7 cellular contexts compared by ENCODE assay signal in genomic region chr19:16896913-16897571, GRCh38. TPM values are rescaled to one million over a fixed set of nuclear protein-coding genes. Genes with fewer than 3 reads are reported as not detected.
DNase-seq lines count a peak whose midpoint lies in the region; ATAC-seq and TF ChIP-seq lines count a peak whose summit lies in the region.

No MANE protein-coding gene starts in this region.

- DNase-seq in Right ventricle myocardium superior (peak; percentile 96), osteoblast (ENCODE audit: insufficient read length, low spot score, missing footprints) (peak; percentile 99), suprapubic skin (ENCODE audit: low spot score in 2 of 2) (peak; percentile 96 to 97)

- H3K79me2 ChIP-seq in osteoblast (ENCODE audit: insufficient read depth, low read length): no peaks in the 10 kb centered on the region

- TF ChIP-seq EP300 in suprapubic skin (IDR thresholded peaks at IDR 0.05): no peak

- peak; percentile 44 for ATAC-seq in GM19025 (IDR thresholded peaks at IDR 0.05; ENCODE audit: low read depth, unreplicated experiment)
- peak; percentile 55 for ATAC-seq in HG03439 (IDR thresholded peaks at IDR 0.05; ENCODE audit: unreplicated experiment)
- peak; percentile 93 for ATAC-seq in SK-N-SH treated with all-trans-retinoic acid at 6 μM for 48 hours
- peak; percentile 93 for ATAC-seq in Right ventricle myocardium superior (ENCODE audit: poor library complexity)

- H3K9me3 Mint-ChIP-seq in activated naive CD8-positive, alpha-beta T cell (ENCODE audit: low read depth): no peaks in the 10 kb centered on the region

- H3K27ac Mint-ChIP-seq in activated naive CD8-positive, alpha-beta T cell: no peak overlapping the region

- H3K9me3 ChIP-seq in osteoblast (ENCODE audit: low read depth, low read length) (no peaks in the 10 kb centered on the region), suprapubic skin (no peaks in the 10 kb centered on the region)

- H3K4me2 ChIP-seq in osteoblast (ENCODE audit: insufficient read depth, low read length): peak overlapping the region; percentile 63

- H3K27ac ChIP-seq in osteoblast (ENCODE audit: low read depth, low read length): no peak overlapping the region
- peak overlapping the region; percentile 78 for H3K27ac ChIP-seq in suprapubic skin

- H3K4me3 ChIP-seq in osteoblast (ENCODE audit: insufficient read depth, low read length) (peak overlapping the region; percentile 68), suprapubic skin (peak overlapping the region; percentile 70)

- 4% methylated on average over 43 of the region's 46 CpGs for WGBS in suprapubic skin

- H2AFZ ChIP-seq in osteoblast (ENCODE audit: low read length): peak overlapping the region; percentile 29

- peak overlapping the region; percentile 60 for H3K4me3 Mint-ChIP-seq in activated naive CD8-positive, alpha-beta T cell

- no peak for TF ChIP-seq POLR2A in suprapubic skin (IDR thresholded peaks at IDR 0.05)

- H3K27me3 ChIP-seq in osteoblast (ENCODE audit: insufficient read depth, low read length) (peaks cover 2% of the 10 kb centered on the region), suprapubic skin (no peaks in the 10 kb centered on the region)

- no peaks in the 10 kb centered on the region for H3K36me3 ChIP-seq in osteoblast (ENCODE audit: insufficient read depth, low read length)
- no peaks in the 10 kb centered on the region for H3K36me3 ChIP-seq in suprapubic skin

- H4K20me1 ChIP-seq in osteoblast (ENCODE audit: insufficient read depth, low read length): no peaks in the 10 kb centered on the region

- no peaks in the 10 kb centered on the region for H3K36me3 Mint-ChIP-seq in activated naive CD8-positive, alpha-beta T cell

- no peak for TF ChIP-seq CTCF in osteoblast (IDR thresholded peaks at IDR 0.05; ENCODE audit: extremely low read depth, low read depth, low read length)
- TF ChIP-seq CTCF in suprapubic skin (IDR thresholded peaks at IDR 0.05): no peak

- no peaks in the 10 kb centered on the region for H3K27me3 Mint-ChIP-seq in activated naive CD8-positive, alpha-beta T cell

- peaks cover 39% of the 10 kb centered on the region for H3K4me1 Mint-ChIP-seq in activated naive CD8-positive, alpha-beta T cell (ENCODE audit: low read depth)

- H3K4me1 ChIP-seq in osteoblast (ENCODE audit: insufficient read depth, low read length) (no peaks in the 10 kb centered on the region), suprapubic skin (peaks cover 21% of the 10 kb centered on the region)

- intact Hi-C loops in Right ventricle myocardium superior (cut with DNase I): no loop called here

TF ChIP-seq in SK-N-SH treated with all-trans-retinoic acid at 6 μM for 48 hours, 23 proteins besides CTCF, POLR2A, EP300 and RAD21 (continues in another document):
- no peak for TF ChIP-seq OSR1 (CRISPR knock-in tag; IDR thresholded peaks at IDR 0.05)
- no peak for TF ChIP-seq PPARA (CRISPR knock-in tag; IDR thresholded peaks at IDR 0.05; ENCODE audit: borderline replicate concordance)
- no peak for TF ChIP-seq TOX (CRISPR knock-in tag; IDR thresholded peaks at IDR 0.05; ENCODE audit: borderline replicate concordance)
- TF ChIP-seq ISL1 (CRISPR knock-in tag; IDR thresholded peaks at IDR 0.05): no peak
- no peak for TF ChIP-seq CSDC2 (CRISPR knock-in tag; IDR thresholded peaks at IDR 0.05)
- TF ChIP-seq ARNTL (CRISPR knock-in tag; IDR thresholded peaks at IDR 0.05; ENCODE audit: borderline replicate concordance, low read depth): no peak
- no peak for TF ChIP-seq CREB5 (CRISPR knock-in tag; IDR thresholded peaks at IDR 0.05; ENCODE audit: low read depth)
- TF ChIP-seq CSRNP3 (CRISPR knock-in tag; IDR thresholded peaks at IDR 0.05): no peak
- TF ChIP-seq ZFP30 (CRISPR knock-in tag; IDR thresholded peaks at IDR 0.05): no peak
- no peak for TF ChIP-seq TSHZ2 (CRISPR knock-in tag; IDR thresholded peaks at IDR 0.05)
- TF ChIP-seq POU6F1 (CRISPR knock-in tag; IDR thresholded peaks at IDR 0.05; ENCODE audit: borderline replicate concordance, low read depth): no peak
- no peak for TF ChIP-seq RARB (CRISPR knock-in tag; IDR thresholded peaks at IDR 0.05)
- no peak for TF ChIP-seq ZNF565 (CRISPR knock-in tag; conservative IDR thresholded peaks at IDR 0.05; ENCODE audit: low read depth)
- TF ChIP-seq ZFP3 (CRISPR knock-in tag; IDR thresholded peaks at IDR 0.05): no peak
- no peak for TF ChIP-seq ZNF8 (CRISPR knock-in tag; IDR thresholded peaks at IDR 0.05)
- TF ChIP-seq ESRRG (CRISPR knock-in tag; IDR thresholded peaks at IDR 0.05): no peak
- TF ChIP-seq ZC3H10 (CRISPR knock-in tag; IDR thresholded peaks at IDR 0.05): no peak
- no peak for TF ChIP-seq GLIS3 (CRISPR knock-in tag; IDR thresholded peaks at IDR 0.05)
- no peak for TF ChIP-seq TCF4 (CRISPR knock-in tag; IDR thresholded peaks at IDR 0.05; ENCODE audit: borderline replicate concordance)

RNA-seq across cellular contexts. Expression of gene F2RL3, which starts 8.2 kb away (rescaled TPM):
- total RNA-seq in Right ventricle myocardium superior (0.16 TPM), osteoblast (under 0.01 TPM in 2 replicates), suprapubic skin (1 to 10 TPM in 2 of 4 donors, under 1 TPM in 2; 0.57 to 3.9 (median 1.2) TPM)
